8 cellular contexts compared by ENCODE assay signal in genomic region chr14:58280954-58281787, GRCh38. TPM values are rescaled to one million over a fixed set of nuclear protein-coding genes. Genes with fewer than 3 reads are reported as not detected.
DNase-seq lines count a peak whose midpoint lies in the region; ATAC-seq and TF ChIP-seq lines count a peak whose summit lies in the region.

No MANE protein-coding gene starts in this region.

- peaks cover 39% of the 10 kb centered on the region for H3K79me2 ChIP-seq in MM.1S (ENCODE audit: low read length)

- H3K4me3 Mint-ChIP-seq in activated CD8-positive, alpha-beta T cell treated with anti-CD3 and anti-CD28 coated beads, Interleukin-2, amount 10 ng/mL, durations not matched to agents 7 days and 5 days = peak overlapping the region; percentile 37

- peaks cover 78% of the 10 kb centered on the region for H3K36me3 Mint-ChIP-seq in activated CD8-positive, alpha-beta T cell treated with anti-CD3 and anti-CD28 coated beads, Interleukin-2, amount 10 ng/mL, durations not matched to agents 7 days and 5 days (ENCODE audit: low read depth)

- H3K9me2 ChIP-seq in MM.1S (replicated peaks; ENCODE audit: insufficient read depth, low read length) = no peaks in the 10 kb centered on the region

- no peak overlapping the region for H3K4me2 ChIP-seq in MM.1S (ENCODE audit: low read depth, low read length)

- peak overlapping the region; percentile 15 for H3K4me3 ChIP-seq in fibroblast of pulmonary artery (replicated peaks; ENCODE audit: low read depth, low read length)
- H3K4me3 ChIP-seq in MM.1S (ENCODE audit: low read length) = no peak overlapping the region

- H3F3A ChIP-seq in MM.1S (ENCODE audit: insufficient read depth, low read length) = no peaks in the 10 kb centered on the region; the same call in 1 of the 2 replicates

- H2AFZ ChIP-seq in MM.1S (ENCODE audit: low read length) = no peak overlapping the region

- H3K27ac ChIP-seq in MM.1S (ENCODE audit: low read length) = no peak overlapping the region

- intact Hi-C loops in Right ventricle myocardium inferior (cut with DNase I) (loop anchor here (2.0 kb wide), 1 partner anchor 16 kb away; no protein-coding TSS in a partner anchor), cardiac septum (cut with DNase I) (loop anchor here (5.0 kb wide), 1 partner anchor 39 kb away; the partner anchor contains the start of gene PSMA3)

- H3K9me3 Mint-ChIP-seq in activated CD8-positive, alpha-beta T cell treated with anti-CD3 and anti-CD28 coated beads, Interleukin-2, amount 10 ng/mL, durations not matched to agents 7 days and 5 days (ENCODE audit: insufficient read depth) = no peaks in the 10 kb centered on the region

- ATAC-seq in Right ventricle myocardium inferior = peak; percentile 76
- peak; percentile 77 for ATAC-seq in activated CD8-positive, alpha-beta T cell treated with anti-CD3 and anti-CD28 coated beads, Interleukin-2, amount 10 ng/mL, durations not matched to agents 7 days and 5 days

- H4K20me1 ChIP-seq in MM.1S (ENCODE audit: insufficient read depth, low read length) = no peaks in the 10 kb centered on the region

- POLR2A ChIA-PET in activated CD8-positive, alpha-beta T cell treated with anti-CD3 and anti-CD28 coated beads, Interleukin-2, amount 10 ng/mL, durations not matched to agents 7 days and 5 days (lab: Charles Lee) = interaction anchor here (2.0 kb wide), 1 partner anchor 17 kb away, joined by 11 read pairs; the partner anchor contains the start of gene ARID4A

- H3K36me3 ChIP-seq in MM.1S (replicated peaks; ENCODE audit: insufficient read depth, low read length) = no peaks in the 10 kb centered on the region

- no peak overlapping the region for H3K9ac ChIP-seq in MM.1S (ENCODE audit: low read length)

- H3K4me1 Mint-ChIP-seq in activated CD8-positive, alpha-beta T cell treated with anti-CD3 and anti-CD28 coated beads, Interleukin-2, amount 10 ng/mL, durations not matched to agents 7 days and 5 days (ENCODE audit: low read depth) = peaks cover 51% of the 10 kb centered on the region

- H3K4me1 ChIP-seq in MM.1S (ENCODE audit: low read length) = no peaks in the 10 kb centered on the region

- no peaks in the 10 kb centered on the region for H3K9me3 ChIP-seq in MM.1S (replicated peaks; ENCODE audit: insufficient read depth, low read length)

- no peaks in the 10 kb centered on the region for H3K27me3 Mint-ChIP-seq in activated CD8-positive, alpha-beta T cell treated with anti-CD3 and anti-CD28 coated beads, Interleukin-2, amount 10 ng/mL, durations not matched to agents 7 days and 5 days (ENCODE audit: low read depth)

- DNase-seq in Right ventricle myocardium inferior (ENCODE audit: missing footprints) (no peak), cardiac septum (ENCODE audit: low spot score) (no peak), HPDE6-E6E7 (ENCODE audit: extremely low spot score) (peak; percentile 20), fibroblast of pulmonary artery (ENCODE audit: low read depth) (peak; percentile 98), occipital lobe (lab: John Stamatoyannopoulos, UW) (peak; percentile 4), activated gamma-delta T cell treated with Interleukin-2 at 50 U/mL for 16 hours (no peak), MM.1S (no peak)
- DNase-seq in activated CD8-positive, alpha-beta T cell treated with anti-CD3 and anti-CD28 coated beads, Interleukin-2, amount 10 ng/mL, durations not matched to agents 7 days and 5 days = peak; percentile 33

- CTCF ChIA-PET in activated CD8-positive, alpha-beta T cell treated with anti-CD3 and anti-CD28 coated beads, Interleukin-2, amount 10 ng/mL, durations not matched to agents 7 days and 5 days (lab: Charles Lee) = interaction anchor here (1.4 kb wide), 1 partner anchor 13 kb away, joined by 3 read pairs; no protein-coding TSS in a partner anchor

- H3K27me3 ChIP-seq in MM.1S (replicated peaks; ENCODE audit: insufficient read depth, low read length) = no peaks in the 10 kb centered on the region

- H3K27ac Mint-ChIP-seq in activated CD8-positive, alpha-beta T cell treated with anti-CD3 and anti-CD28 coated beads, Interleukin-2, amount 10 ng/mL, durations not matched to agents 7 days and 5 days = peak overlapping the region; percentile 91

- no peak for TF ChIP-seq CTCF in fibroblast of pulmonary artery (IDR thresholded peaks at IDR 0.05; ENCODE audit: low read length, missing control alignments)
- TF ChIP-seq CTCF in MM.1S (IDR thresholded peaks at IDR 0.05; ENCODE audit: low read length) = no peak

RNA-seq across cellular contexts. Expression of gene ARID4A, which starts 17.2 kb away (rescaled TPM):
- total RNA-seq in Right ventricle myocardium inferior (14.7 TPM), cardiac septum (22.2 TPM), occipital lobe (64.1 TPM)
- total RNA-seq in activated CD8-positive, alpha-beta T cell treated with anti-CD3 and anti-CD28 coated beads, Interleukin-2, amount 10 ng/mL, durations not matched to agents 7 days and 5 days = 10 to 100 TPM; 27.0 to 28.0 TPM

RNA-seq across cellular contexts. Expression of gene PSMA3, which starts 36.5 kb away (rescaled TPM):
- total RNA-seq in Right ventricle myocardium inferior (149 TPM), cardiac septum (118 TPM), occipital lobe (42.9 TPM)
- 100 to 1,000 TPM; 257 to 275 TPM for total RNA-seq in activated CD8-positive, alpha-beta T cell treated with anti-CD3 and anti-CD28 coated beads, Interleukin-2, amount 10 ng/mL, durations not matched to agents 7 days and 5 days

Comparison
In these comparisons a context has a peak if more than half of its experiments do, and no peak if none do; other contexts are left out.
1. DNase-seq: peak in HPDE6-E6E7 (single experiment), activated CD8-positive, alpha-beta T cell treated with anti-CD3 and anti-CD28 coated beads, Interleukin-2, amount 10 ng/mL, durations not matched to agents 7 days and 5 days (single experiment), fibroblast of pulmonary artery (single experiment) and occipital lobe (single experiment); none in Right ventricle myocardium inferior (single experiment), cardiac septum (single experiment), activated gamma-delta T cell treated with Interleukin-2 at 50 U/mL for 16 hours (single experiment) and MM.1S (single experiment).